ENCODE assay signal across 1 cellular context in the genomic region with DNA sequence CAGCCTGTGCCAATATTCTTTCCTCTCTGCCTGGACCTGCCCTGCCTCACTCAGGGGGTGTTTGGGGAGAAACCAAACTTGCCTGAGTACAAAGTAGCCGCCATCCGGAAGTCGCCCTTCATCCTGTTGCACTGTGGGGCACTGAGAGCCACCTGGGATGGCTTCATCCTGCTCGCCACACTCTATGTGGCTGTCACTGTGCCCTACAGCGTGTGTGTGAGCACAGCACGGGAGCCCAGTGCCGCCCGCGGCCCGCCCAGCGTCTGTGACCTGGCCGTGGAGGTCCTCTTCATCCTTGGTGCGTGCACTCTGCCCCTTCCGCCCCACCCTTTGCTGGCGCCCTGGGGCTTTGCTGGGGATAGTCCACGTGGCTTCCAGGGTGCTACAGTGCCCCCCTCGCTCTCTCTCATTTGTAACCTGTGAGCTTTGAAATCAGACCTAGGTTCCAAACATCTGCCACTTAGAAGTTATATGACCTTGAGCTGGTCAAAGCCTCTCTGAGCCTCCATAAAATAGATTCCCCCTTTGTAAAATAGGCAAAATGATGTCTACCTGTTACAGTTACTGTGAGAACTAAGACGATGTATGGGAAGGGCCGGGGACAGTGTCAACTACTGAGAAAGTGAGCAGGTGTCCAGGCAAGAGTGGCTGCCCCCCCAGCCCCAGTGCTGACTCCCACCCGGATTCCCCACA.
A peak's percentile ranks its signal among the peaks of the same experiment; 100 is the strongest.
TF ChIP-seq lines count a peak whose summit lies in the region.

No MANE protein-coding gene starts in this region.

TF ChIP-seq in H1, 55 proteins besides CTCF, POLR2A, EP300 and RAD21:
- TF ChIP-seq SUZ12 (IDR thresholded peaks at IDR 0.05; ENCODE audit: low read length) (peak; percentile 22; the same call in 1 of the 2 replicates), NANOG (IDR thresholded peaks at IDR 0.05; ENCODE audit: insufficient read depth, low read depth, low read length, poor library complexity, severe bottlenecking) (no peak), E2F6 (IDR thresholded peaks at IDR 0.05) (no peak), GABPA (IDR thresholded peaks at IDR 0.05; ENCODE audit: borderline replicate concordance, insufficient read depth, low read length) (no peak), KDM4A (IDR thresholded peaks at IDR 0.05; ENCODE audit: low read depth, low read length, severe bottlenecking) (no peak), CBX8 (IDR thresholded peaks at IDR 0.05; ENCODE audit: borderline replicate concordance, low read depth, low read length) (no peak), SAP30 (IDR thresholded peaks at IDR 0.05; ENCODE audit: insufficient read depth, insufficient replicate concordance, low read length) (no peak), JUND (IDR thresholded peaks at IDR 0.05; ENCODE audit: low read length) (no peak), PHF8 (conservative IDR thresholded peaks at IDR 0.05; ENCODE audit: low read depth, low read length) (no peak), RNF2 (IDR thresholded peaks at IDR 0.05; ENCODE audit: borderline replicate concordance, low read depth, low read length, missing control alignments, poor library complexity, severe bottlenecking) (peak; percentile 50), SIRT6 (IDR thresholded peaks at IDR 0.05; ENCODE audit: low read length) (no peak)
TF ChIP-seq in H1: peak in this region for 2.
